ENCODE assay signal across 8 cellular contexts in genomic region chr15:71651750-71652186, GRCh38.
A peak's percentile ranks its signal among the peaks of the same experiment; 100 is the strongest.
DNase-seq lines count a peak whose midpoint lies in the region; ATAC-seq and TF ChIP-seq lines count a peak whose summit lies in the region.

No MANE protein-coding gene starts in this region.

- peaks cover 7% of the 10 kb centered on the region for H3K4me1 ChIP-seq in lower lobe of right lung

- H3K36me3 ChIP-seq in lower lobe of right lung: no peaks in the 10 kb centered on the region

- H3K27ac Mint-ChIP-seq in chondrocyte (ENCODE audit: unreplicated experiment): no peak overlapping the region

- H3K27me3 Mint-ChIP-seq in chondrocyte (ENCODE audit: low read depth): no peaks in the 10 kb centered on the region

- no peaks in the 10 kb centered on the region for H3K27me3 ChIP-seq in lower lobe of right lung (ENCODE audit: low read depth)

- ATAC-seq in lower lobe of right lung (peak; percentile 65 to 77), GM21723 (IDR thresholded peaks at IDR 0.05; ENCODE audit: unreplicated experiment) (no peak), GM19023 (IDR thresholded peaks at IDR 0.05; ENCODE audit: unreplicated experiment) (no peak), HG03108 (IDR thresholded peaks at IDR 0.05; ENCODE audit: unreplicated experiment) (no peak)

- no peaks in the 10 kb centered on the region for H3K9me3 ChIP-seq in lower lobe of right lung

- peak; percentile 62 for DNase-seq in A172 (ENCODE audit: low spot score)
- peak; percentile 56 for DNase-seq in NCI-H69 (lab: John Stamatoyannopoulos, UW)
- DNase-seq in chondrocyte (ENCODE audit: low spot score): no peak
- DNase-seq in lower lobe of right lung: no peak

- H3K9me3 Mint-ChIP-seq in chondrocyte (ENCODE audit: low read depth): no peaks in the 10 kb centered on the region

- H3K4me1 Mint-ChIP-seq in chondrocyte (ENCODE audit: low read depth): peaks cover 12% of the 10 kb centered on the region

- no peak overlapping the region for H3K27ac ChIP-seq in lower lobe of right lung

- intact Hi-C loops in lower lobe of right lung (cut with DNase I): no loop called here

- H3K36me3 Mint-ChIP-seq in chondrocyte (ENCODE audit: low read depth): no peaks in the 10 kb centered on the region

- peak; percentile 66 for TF ChIP-seq CTCF in GM12873 (IDR thresholded peaks at IDR 0.05; ENCODE audit: insufficient read depth, low read depth, low read length, missing control alignments)
- TF ChIP-seq CTCF in chondrocyte (IDR thresholded peaks at IDR 0.05): peak; percentile 90
- TF ChIP-seq CTCF in lower lobe of right lung (IDR thresholded peaks at IDR 0.05): peak; percentile 56

- H3K4me3 ChIP-seq in lower lobe of right lung: no peak overlapping the region

- no peak overlapping the region for H3K4me3 Mint-ChIP-seq in chondrocyte (ENCODE audit: unreplicated experiment)

Comparison
In these comparisons a context has a peak if more than half of its experiments do, and no peak if none do; other contexts are left out.
1. DNase-seq: peak in A172 (single experiment) and NCI-H69 (single experiment); none in chondrocyte (single experiment) and lower lobe of right lung (single experiment).
2. ATAC-seq: peak in lower lobe of right lung (2 of 2); none in GM21723 (single experiment), GM19023 (single experiment) and HG03108 (single experiment).
3. Peak in every context shown above with its lines, with median percentiles within 50 percentile points of each other: CTCF ChIP-seq.